In the genomic region with DNA sequence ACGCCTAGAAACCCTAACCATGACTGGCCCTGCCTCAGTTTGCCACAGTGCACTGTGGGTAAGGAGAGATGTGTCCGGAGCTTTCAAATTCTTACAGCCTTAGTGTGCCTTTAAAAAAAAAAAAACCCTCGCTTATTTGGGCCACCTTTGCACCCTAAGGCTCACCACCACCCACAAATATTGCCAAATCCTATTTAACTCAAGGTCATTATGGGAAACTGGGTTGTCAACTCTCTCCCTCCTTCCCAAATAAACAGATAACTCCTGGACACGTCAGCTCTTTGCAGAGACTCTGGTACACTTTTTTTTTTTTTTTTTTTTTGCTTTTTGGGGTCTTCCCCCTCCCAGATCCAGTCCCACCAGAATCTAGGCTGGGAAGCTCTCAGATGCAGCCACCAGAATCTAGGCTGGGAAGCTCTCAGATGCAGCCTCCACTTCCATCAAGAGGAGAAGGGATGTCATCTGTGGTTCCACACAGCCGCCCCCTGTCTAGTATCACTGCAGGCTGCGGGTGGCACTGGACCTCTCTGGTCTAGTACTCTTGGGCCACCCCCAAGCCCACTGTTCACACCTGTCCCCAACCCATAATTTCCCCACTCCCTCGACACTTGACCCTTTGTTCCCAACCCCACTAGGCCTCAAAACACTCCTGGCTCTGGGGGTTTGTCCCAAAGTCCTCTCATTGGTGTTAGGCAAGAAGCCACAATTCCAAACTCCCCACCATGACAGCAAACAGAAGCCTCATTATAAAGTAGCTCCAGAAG, we compare ENCODE assay signal across 10 cellular contexts. TPM values are rescaled to one million over a fixed set of nuclear protein-coding genes. Genes with fewer than 3 reads are reported as not detected.
DNase-seq lines count a peak whose midpoint lies in the region; ATAC-seq and TF ChIP-seq lines count a peak whose summit lies in the region.
"Had no signal": no experiment of that assay in that cellular context is flagged by ENCODE, and none has a peak within 500 bp of the region (broad histone marks: within the 10 kb centered on the region; RNA-seq: fewer than 3 reads in every experiment).

No MANE protein-coding gene starts in this region.

- no peak overlapping the region for H3K4me3 ChIP-seq in HCT116 (replicated peaks in 1 of 2; ENCODE audit: low read depth in 1 of 2, low read length in 2 of 2)
- H3K4me3 ChIP-seq in iPS-20b (ENCODE audit: low read length), result peak overlapping the region; percentile 84

- H3K4me1 ChIP-seq in HCT116 (ENCODE audit: control insufficient read depth in 1 of 2, insufficient read depth in 2 of 2, low read length in 2 of 2) (peaks cover 22 to 62% of the 10 kb centered on the region in 2 experiments), iPS-20b (ENCODE audit: insufficient read depth, low read length) (peaks cover 14% of the 10 kb centered on the region; the same call in 1 of the 2 replicates)

- no peak overlapping the region for H2AFZ ChIP-seq in HCT116 (ENCODE audit: low read depth, low read length, poor library complexity, severe bottlenecking)

- TF ChIP-seq POLR2A in HCT116 (IDR thresholded peaks at IDR 0.05; ENCODE audit: borderline replicate concordance, extremely low read depth, insufficient read depth, insufficient read length), result no peak

- DNase-seq in HCT116 (ENCODE audit: low read depth, low spot score), result no peak
- DNase-seq in effector CD8-positive, alpha-beta T cell (lab: John Stamatoyannopoulos, UW), result no peak
- DNase-seq: MM.1S had no signal

- H3K9me2 ChIP-seq in HCT116 (ENCODE audit: insufficient read depth), result no peaks in the 10 kb centered on the region

- POLR2A ChIA-PET in HCT116 (lab: Charles Lee), result interaction anchor here (1.6 kb wide), 1 partner anchor 10 kb away, joined by 4 read pairs; no protein-coding TSS in a partner anchor

- H3K9ac ChIP-seq in HCT116 (ENCODE audit: low read length) (no peak overlapping the region), iPS-20b (ENCODE audit: low read depth, low read length) (peak overlapping the region; percentile 45; the same call in 1 of the 2 replicates)

- RAD21 ChIA-PET in HCT116 (lab: Charles Lee; ENCODE audit: low non-redundant PET in 1 of 2, low total read pairs in 2 of 2, uncharacterized antibody in 2 of 2, unreplicated experiment in 2 of 2), result no interaction called here

- no peaks in the 10 kb centered on the region for H3K9me3 Mint-ChIP-seq in activated naive CD8-positive, alpha-beta T cell (ENCODE audit: low read depth)
- H3K9me3 Mint-ChIP-seq in stimulated activated memory B cell treated with anti-CD40 and anti-IgM and Interleukin-4, amounts not matched to agents 10 μg/mL and 1 μg/mL and 100 μg/mL, for 72 hours, result no peaks in the 10 kb centered on the region

- CTCF ChIA-PET in HCT116 (lab: Charles Lee), result interaction anchor here (1.1 kb wide), 1 partner anchor 13 kb away, joined by 3 read pairs; no protein-coding TSS in a partner anchor

- ATAC-seq in HCT116 (no peak), HG03521 (IDR thresholded peaks at IDR 0.05; ENCODE audit: unreplicated experiment) (no peak), GM18907 (IDR thresholded peaks at IDR 0.05; ENCODE audit: unreplicated experiment) (no peak)
- no peak for ATAC-seq in stimulated activated memory B cell treated with anti-CD40 and anti-IgM and Interleukin-4, amounts not matched to agents 10 μg/mL and 1 μg/mL and 100 μg/mL, for 72 hours
- ATAC-seq: mucosa of descending colon had no signal

- H4K20me1 ChIP-seq in HCT116 (ENCODE audit: insufficient read depth), result no peaks in the 10 kb centered on the region

- H3K27me3 ChIP-seq in HCT116 (ENCODE audit: insufficient read depth, low read length), result no peaks in the 10 kb centered on the region
- peaks cover 19% of the 10 kb centered on the region for H3K27me3 ChIP-seq in iPS-20b (ENCODE audit: insufficient read depth, low read length)
- H3K27me3 ChIP-seq: cardiac muscle cell had no signal

- H3K27me3 Mint-ChIP-seq in activated naive CD8-positive, alpha-beta T cell, result no peaks in the 10 kb centered on the region
- H3K27me3 Mint-ChIP-seq in stimulated activated memory B cell treated with anti-CD40 and anti-IgM and Interleukin-4, amounts not matched to agents 10 μg/mL and 1 μg/mL and 100 μg/mL, for 72 hours, result peaks cover 81% of the 10 kb centered on the region

- H3K4me2 ChIP-seq in HCT116 (ENCODE audit: low read length), result peak overlapping the region; percentile 92

- TF ChIP-seq RAD21 in HCT116 (IDR thresholded peaks at IDR 0.05; ENCODE audit: low read depth), result no peak

- peaks cover 14% of the 10 kb centered on the region for H3K36me3 Mint-ChIP-seq in activated naive CD8-positive, alpha-beta T cell
- H3K36me3 Mint-ChIP-seq in stimulated activated memory B cell treated with anti-CD40 and anti-IgM and Interleukin-4, amounts not matched to agents 10 μg/mL and 1 μg/mL and 100 μg/mL, for 72 hours, result peaks cover 50% of the 10 kb centered on the region

- H3K4me3 Mint-ChIP-seq in activated naive CD8-positive, alpha-beta T cell, result peak overlapping the region; percentile 99
- H3K4me3 Mint-ChIP-seq in stimulated activated memory B cell treated with anti-CD40 and anti-IgM and Interleukin-4, amounts not matched to agents 10 μg/mL and 1 μg/mL and 100 μg/mL, for 72 hours, result peak overlapping the region; percentile 94

- peaks cover 63% of the 10 kb centered on the region for H3K79me2 ChIP-seq in HCT116 (ENCODE audit: insufficient read depth, low read length)

- no TSS peak for BruUV-seq in HCT116 (replicated peaks; lab: Mats Ljungman, UMichigan)

- intact Hi-C loops in HCT116 (cut with micrococcal nuclease), result no loop called here

- no peak overlapping the region for H3K27ac ChIP-seq in HCT116 (ENCODE audit: low read depth, low read length)
- H3K27ac ChIP-seq in iPS-20b (ENCODE audit: low read length), result no peak overlapping the region
- H3K27ac ChIP-seq: cardiac muscle cell had no signal

- 0 out of 4 replicates have a peak, but pooled peaks cover 2 to 5% of the 10 kb centered on the region in 2 experiments for H3K36me3 ChIP-seq in HCT116 (ENCODE audit: control insufficient read depth in 1 of 2, insufficient read depth in 2 of 2, low read length in 2 of 2)
- H3K36me3 ChIP-seq in iPS-20b (ENCODE audit: insufficient read depth, low read depth, low read length), result peaks cover 22% of the 10 kb centered on the region
- H3K36me3 ChIP-seq: cardiac muscle cell had no signal

- H3K4me1 Mint-ChIP-seq in activated naive CD8-positive, alpha-beta T cell (ENCODE audit: low read depth), result peaks cover 67% of the 10 kb centered on the region
- peaks cover 51% of the 10 kb centered on the region for H3K4me1 Mint-ChIP-seq in stimulated activated memory B cell treated with anti-CD40 and anti-IgM and Interleukin-4, amounts not matched to agents 10 μg/mL and 1 μg/mL and 100 μg/mL, for 72 hours

- H3K9me3 ChIP-seq in HCT116 (ENCODE audit: control insufficient read depth in 1 of 2, insufficient read depth in 1 of 2, low read depth in 1 of 2, low read length in 2 of 2) (no peaks in the 10 kb centered on the region), iPS-20b (ENCODE audit: insufficient read depth, low read depth, low read length) (no peaks in the 10 kb centered on the region)
- H3K9me3 ChIP-seq: mucosa of descending colon had no signal

- H3K27ac Mint-ChIP-seq in activated naive CD8-positive, alpha-beta T cell, result peak overlapping the region; percentile 72
- H3K27ac Mint-ChIP-seq in stimulated activated memory B cell treated with anti-CD40 and anti-IgM and Interleukin-4, amounts not matched to agents 10 μg/mL and 1 μg/mL and 100 μg/mL, for 72 hours, result no peak overlapping the region

- TF ChIP-seq CTCF in HCT116 (IDR thresholded peaks at IDR 0.05 in 2 of 3, conservative IDR thresholded peaks at IDR 0.05 in 1 of 3; ENCODE audit: borderline replicate concordance in 1 of 3, insufficient read depth in 1 of 3, low read depth in 2 of 3, low read length in 2 of 3), result no peak

TF ChIP-seq in HCT116, 20 proteins besides CTCF, POLR2A, EP300 and RAD21:
- TF ChIP-seq TCF7L2 (IDR thresholded peaks at IDR 0.05; ENCODE audit: borderline replicate concordance, extremely low read depth, insufficient read depth, insufficient read length) (no peak), EZH2 (IDR thresholded peaks at IDR 0.05) (no peak), YY1 (IDR thresholded peaks at IDR 0.05; ENCODE audit: extremely low read depth, insufficient replicate concordance, low read depth, low read length) (no peak)
TF ChIP-seq in HCT116: peak in this region for 0.

RNA-seq across cellular contexts. Expression of a gene that starts 3.4 kb away (rescaled TPM):
- 87.0 TPM for total RNA-seq in HCT116 (2021; ENCODE audit: unreplicated experiment)
- polyA plus RNA-seq in HCT116 (2012), result 91.6 and 92.2 TPM in 2 replicates

RNA-seq across cellular contexts. Expression of a gene that starts 29.3 kb away (rescaled TPM):
- not detected for total RNA-seq in HCT116 (2021; ENCODE audit: unreplicated experiment)
- not detected in 2 replicates for polyA plus RNA-seq in HCT116 (2012)
- total RNA-seq: cardiac muscle cell, mucosa of descending colon had no signal
- polyA plus RNA-seq: cardiac muscle cell had no signal
